ENCODE assay signal across 2 cellular contexts in genomic region chr2:146523218-146523617, GRCh38.
TF ChIP-seq lines count a peak whose summit lies in the region.

No MANE protein-coding gene starts in this region.

TF ChIP-seq in endothelial cell of umbilical vein, 7 proteins besides CTCF, POLR2A, EP300 and RAD21 (continued from another document):
- TF ChIP-seq, protein P1, sequence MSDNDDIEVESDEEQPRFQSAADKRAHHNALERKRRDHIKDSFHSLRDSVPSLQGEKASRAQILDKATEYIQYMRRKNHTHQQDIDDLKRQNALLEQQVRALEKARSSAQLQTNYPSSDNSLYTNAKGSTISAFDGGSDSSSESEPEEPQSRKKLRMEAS (IDR thresholded peaks at IDR 0.05; ENCODE audit: insufficient read depth, insufficient read length): no peak
- TF ChIP-seq JUN (IDR thresholded peaks at IDR 0.05; ENCODE audit: borderline replicate concordance, insufficient read depth, insufficient read length, low read depth): no peak
- no peak for TF ChIP-seq EZH2 (IDR thresholded peaks at IDR 0.05; ENCODE audit: borderline replicate concordance, low read depth, low read length, severe bottlenecking)
- TF ChIP-seq MYC (IDR thresholded peaks at IDR 0.05; ENCODE audit: low read depth, low read length): no peak

TF ChIP-seq in HEK293T, 16 proteins besides CTCF, POLR2A, EP300 and RAD21 (continued from another document):
- TF ChIP-seq HDGF (IDR thresholded peaks at IDR 0.05; ENCODE audit: borderline replicate concordance): no peak
